8 cellular contexts compared by ENCODE assay signal in the genomic region with DNA sequence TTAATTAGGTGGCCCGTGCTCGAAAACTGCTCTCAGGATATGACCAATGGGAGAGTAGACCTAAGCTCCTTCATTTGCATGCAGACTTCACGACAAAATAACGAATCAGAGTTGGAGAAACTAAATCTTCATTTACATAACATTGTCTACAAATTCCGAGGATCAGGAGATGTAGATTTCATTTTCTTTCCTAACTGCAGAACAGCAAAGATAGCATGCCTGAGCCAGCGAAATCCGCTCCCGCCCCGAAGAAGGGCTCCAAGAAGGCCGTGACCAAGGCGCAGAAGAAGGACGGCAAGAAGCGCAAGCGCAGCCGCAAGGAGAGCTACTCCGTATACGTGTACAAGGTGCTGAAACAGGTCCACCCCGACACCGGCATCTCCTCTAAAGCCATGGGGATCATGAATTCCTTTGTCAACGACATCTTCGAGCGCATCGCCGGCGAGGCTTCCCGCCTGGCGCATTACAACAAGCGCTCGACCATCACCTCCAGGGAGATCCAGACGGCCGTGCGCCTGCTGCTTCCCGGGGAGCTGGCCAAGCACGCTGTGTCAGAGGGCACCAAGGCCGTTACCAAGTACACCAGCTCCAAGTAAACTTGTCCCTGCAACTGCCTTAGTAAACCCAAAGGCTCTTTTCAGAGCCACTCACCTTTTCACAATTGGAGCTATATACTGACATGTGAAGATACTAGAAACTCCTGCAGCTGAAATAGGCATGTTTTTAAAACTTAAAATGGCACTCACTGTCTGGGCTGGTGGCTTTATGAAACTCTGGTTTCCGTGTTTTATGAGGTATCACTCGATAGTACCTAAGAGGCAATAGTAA.
DNase-seq lines count a peak whose midpoint lies in the region; ATAC-seq, FAIRE-seq and TF ChIP-seq lines count a peak whose summit lies in the region.

No MANE protein-coding gene starts in this region.

- H3K27me3 ChIP-seq in HL-60 (ENCODE audit: insufficient read depth, poor library complexity, severe bottlenecking): no peaks in the 10 kb centered on the region

- FAIRE-seq in HTR-8/SVneo (lab: Jason Lieb, UNC): no peak

- peak; percentile 39 for DNase-seq in GM10266 (ENCODE audit: extremely low spot score)
- peak in 1 of 2 experiments; percentile 32 for DNase-seq in HL-60 (ENCODE audit: low read depth in 1 of 2, low spot score in 1 of 2)
- DNase-seq in activated CD4-positive, alpha-beta T cell treated with anti-CD3 and anti-CD28 coated beads for 48 hours: peak; percentile 76
- DNase-seq in ecto neural progenitor cell (ENCODE audit: low spot score): peak; percentile 84
- peak; percentile 69 for DNase-seq in left lobe of liver (ENCODE audit: low spot score)
- peak; percentile 35 to 54 for DNase-seq in stimulated activated CD8-positive, alpha-beta memory T cell treated with anti-CD3 and anti-CD28 coated beads, Interleukin-2, amount 100 ng/mL, for 48 hours (ENCODE audit: low read depth in 2 of 2)
- no peak for DNase-seq in HTR-8/SVneo (ENCODE audit: insufficient read length, low spot score)
- DNase-seq in KG1 (lab: John Stamatoyannopoulos, UW): no peak

- H3K27ac ChIP-seq in HL-60 (replicated peaks): peak overlapping the region; percentile 37

- H3K4me3 ChIP-seq in HL-60 (replicated peaks; ENCODE audit: insufficient read depth, low read length): no peak overlapping the region

- TF ChIP-seq CTCF in GM10266 (IDR thresholded peaks at IDR 0.05; ENCODE audit: control insufficient read depth, insufficient read depth, low read depth, missing control alignments): no peak
- no peak for TF ChIP-seq CTCF in HL-60 (IDR thresholded peaks at IDR 0.05; ENCODE audit: insufficient read depth, low read length)

- peak; percentile 95 for ATAC-seq in left lobe of liver

Comparison
In these comparisons a context has a peak if more than half of its experiments do, and no peak if none do; other contexts are left out.
1. DNase-seq: peak in GM10266 (single experiment), activated CD4-positive, alpha-beta T cell treated with anti-CD3 and anti-CD28 coated beads for 48 hours (single experiment), ecto neural progenitor cell (single experiment), left lobe of liver (single experiment) and stimulated activated CD8-positive, alpha-beta memory T cell treated with anti-CD3 and anti-CD28 coated beads, Interleukin-2, amount 100 ng/mL, for 48 hours (2 of 2); none in HTR-8/SVneo (single experiment) and KG1 (single experiment).